In genomic region chr2:127953849-127954248, GRCh38 we compare ENCODE assay signal across 20 cellular contexts.
DNase-seq lines count a peak whose midpoint lies in the region; ATAC-seq, FAIRE-seq and TF ChIP-seq lines count a peak whose summit lies in the region.
"Had no signal": no experiment of that assay in that cellular context is flagged by ENCODE, and none has a peak within 500 bp of the region (broad histone marks: within the 10 kb centered on the region; RNA-seq: fewer than 3 reads in every experiment).

No MANE protein-coding gene starts in this region.

- WGBS in right lobe of liver (ENCODE audit: insufficient coverage, low coverage, low lambda C conversion rate, missing lambda C conversion rate) = 69% methylated on average over 2 of the region's 2 CpGs
- 98% methylated on average over 2 of the region's 2 CpGs for WGBS in HepG2 (ENCODE audit: low lambda C conversion rate)
- WGBS in psoas muscle, 3 donors = 76 to 93% (median 76%) methylated on average over 2 of the region's 2 CpGs

- TF ChIP-seq RAD21 in HepG2 (CRISPR knock-in tag; IDR thresholded peaks at IDR 0.05) = no peak

- no peak overlapping the region for H3K9ac ChIP-seq in HepG2 (ENCODE audit: insufficient read depth, low read depth, low read length)
- H3K9ac ChIP-seq: neural progenitor cell had no signal

- in situ Hi-C loops in HepG2 (cut with HindIII; ENCODE audit: extremely low pct_ligation_motif_present, low pct_unique_long_range_greater_than_20kb) = no loop called here

- TF ChIP-seq POLR2A in right lobe of liver (IDR thresholded peaks at IDR 0.05) (no peak), HepG2 (IDR thresholded peaks at IDR 0.05; ENCODE audit: insufficient read depth in 1 of 2, low read depth in 2 of 2, low read length in 2 of 2) (no peak)

- TF ChIP-seq CTCF in right lobe of liver (IDR thresholded peaks at IDR 0.05) (no peak), HepG2 (CRISPR knock-in tag; IDR thresholded peaks at IDR 0.05) (no peak), psoas muscle (IDR thresholded peaks at IDR 0.05) (no peak)

- CTCF ChIA-PET in HepG2 (lab: Yijun Ruan, JAX; ENCODE audit: low intra/inter-chr PET ratio, low total read pairs) = no interaction called here

- FAIRE-seq in HepG2 (lab: Jason Lieb, UNC) = no peak
- FAIRE-seq: endothelial cell of umbilical vein, frontal cortex had no signal

- no peaks in the 10 kb centered on the region for H4K20me1 ChIP-seq in HepG2 (ENCODE audit: insufficient read depth, low read length)

- POLR2A ChIA-PET in HepG2 (lab: Yijun Ruan, JAX) = no interaction called here

- no peaks in the 10 kb centered on the region for H3K79me2 ChIP-seq in HepG2 (ENCODE audit: insufficient read depth, low read length)

- BruUV-seq in HepG2 (replicated peaks; lab: Mats Ljungman, UMichigan) = no TSS peak

- no peak overlapping the region for H2AFZ ChIP-seq in HepG2 (ENCODE audit: low read length)
- H2AFZ ChIP-seq: neural progenitor cell had no signal

- H3K9me3 ChIP-seq in right lobe of liver (no peaks in the 10 kb centered on the region), HepG2 (ENCODE audit: low read length) (no peaks in the 10 kb centered on the region), psoas muscle (no peaks in the 10 kb centered on the region)

- H3K4me1 ChIP-seq in right lobe of liver = peaks cover 0 to 24% (median 6%) of the 10 kb centered on the region in 4 donors
- peaks cover 6% of the 10 kb centered on the region; the same call in 1 of the 2 replicates for H3K4me1 ChIP-seq in HepG2 (ENCODE audit: insufficient read depth, low read length)
- peaks cover 19% of the 10 kb centered on the region for H3K4me1 ChIP-seq in psoas muscle
- H3K4me1 ChIP-seq: neural progenitor cell had no signal

- ATAC-seq in right lobe of liver = peak; percentile 8 to 47 (median 28)
- no peak for ATAC-seq in HepG2
- no peak for ATAC-seq in psoas muscle
- ATAC-seq in HG02870 (IDR thresholded peaks at IDR 0.05; ENCODE audit: unreplicated experiment) = no peak
- ATAC-seq: activated CD8-positive, alpha-beta memory T cell treated with anti-CD3 and anti-CD28 coated beads, Interleukin-2, amount 10 ng/mL, durations not matched to agents 7 days and 5 days; activated naive CD4-positive, alpha-beta T cell treated with anti-CD3 and anti-CD28 coated beads, Interleukin-2, amount 50 U/mL, for 72 hours; stimulated activated naive CD8-positive, alpha-beta T cell treated with anti-CD3 and anti-CD28 coated beads, Interleukin-15, amount 100 ng/mL, for 72 hours had no signal

- intact Hi-C loops in right lobe of liver (cut with DNase I) (no loop called here), HepG2 (cut with micrococcal nuclease; ENCODE audit: unreplicated experiment) (no loop called here), psoas muscle (cut with DNase I) (no loop called here)

- H3K36me3 ChIP-seq in right lobe of liver = peaks cover 0 to 32% (median 12%) of the 10 kb centered on the region in 4 donors
- peaks cover 34 to 83% of the 10 kb centered on the region in 2 experiments for H3K36me3 ChIP-seq in HepG2 (replicated peaks in 1 of 2; ENCODE audit: control insufficient read depth in 1 of 2, insufficient read depth in 2 of 2, low read length in 2 of 2)
- peaks cover 22 to 62% of the 10 kb centered on the region in 2 donors for H3K36me3 ChIP-seq in psoas muscle (ENCODE audit: insufficient read depth in 1 of 2, low read depth in 1 of 2)

- no peak for TF ChIP-seq EP300 in HepG2 (IDR thresholded peaks at IDR 0.05; ENCODE audit: low read depth in 2 of 2, low read length in 2 of 2)
- no peak for TF ChIP-seq EP300 in HepG2 (CRISPR knock-in tag; IDR thresholded peaks at IDR 0.05; ENCODE audit: borderline replicate concordance)

- no peak for DNase-seq in right lobe of liver
- DNase-seq in HepG2 (ENCODE audit: low spot score) = no peak
- peak; percentile 9 for DNase-seq in fibroblast of peridontal ligament (ENCODE audit: extremely low read depth)
- DNase-seq in psoas muscle = no peak
- DNase-seq in epidermal melanocyte (ENCODE audit: insufficient read length, low spot score) = no peak
- no peak for DNase-seq in iPS-NIHi11 (ENCODE audit: low spot score)
- no peak for DNase-seq in HUDEP-2 (lab: John Stamatoyannopoulos, UW; ENCODE audit: unreplicated experiment in 76 of 76)
- DNase-seq: activated CD4-positive, alpha-beta T cell treated with anti-CD3 and anti-CD28 coated beads, Interleukin-2, amount 10 ng/mL, durations not matched to agents 24 days and 14 days; activated CD8-positive, alpha-beta memory T cell treated with anti-CD3 and anti-CD28 coated beads, Interleukin-2, amount 10 ng/mL, durations not matched to agents 7 days and 5 days; HFFc6; NCI-H2107; NCI-H526 treated with DMSO at 0.1 percent for 48 hours; stimulated activated CD4-positive, alpha-beta T cell treated with anti-CD3 and anti-CD28 coated beads, Interleukin-4, amount 100 ng/mL, for 1 hour; stimulated activated naive CD8-positive, alpha-beta T cell treated with anti-CD3 and anti-CD28 coated beads, Interleukin-15, amount 100 ng/mL, for 72 hours; T-helper 1 cell had no signal

- no peak overlapping the region for H3K4me3 ChIP-seq in right lobe of liver
- H3K4me3 ChIP-seq in HepG2 (replicated peaks in 1 of 3; ENCODE audit: insufficient read depth in 1 of 3, low read depth in 2 of 3, low read length in 3 of 3) = no peak overlapping the region
- no peak overlapping the region for H3K4me3 ChIP-seq in psoas muscle
- H3K4me3 ChIP-seq: neural progenitor cell had no signal

- H3K27ac ChIP-seq in right lobe of liver (peak overlapping the region; percentile 11 to 20 (median 20)), HepG2 (ENCODE audit: extremely low read length, insufficient read depth, low read length) (no peak overlapping the region), psoas muscle (peak overlapping the region; percentile 52)
- H3K27ac ChIP-seq: neural progenitor cell had no signal

- H3K27me3 ChIP-seq in right lobe of liver (no peaks in the 10 kb centered on the region), HepG2 (ENCODE audit: control insufficient read depth in 1 of 2, insufficient read depth in 2 of 2, low read length in 2 of 2) (no peaks in the 10 kb centered on the region), psoas muscle (ENCODE audit: insufficient read depth in 3 of 3, low read length in 2 of 3) (no peaks in the 10 kb centered on the region)
- H3K27me3 ChIP-seq: neural progenitor cell had no signal

- H3K4me2 ChIP-seq in HepG2 (ENCODE audit: low read depth, low read length) = no peak overlapping the region
- H3K4me2 ChIP-seq: neural progenitor cell had no signal

TF ChIP-seq in HepG2, 621 proteins besides CTCF, POLR2A, EP300 and RAD21:
- TF ChIP-seq PCBP1 (IDR thresholded peaks at IDR 0.05; ENCODE audit: borderline replicate concordance, low read depth, low read length) (no peak), ATF4 (CRISPR knock-in tag; IDR thresholded peaks at IDR 0.05) (peak in 1 of 2 experiments; percentile 65; a peak in 2 of 4 replicates)

Comparison
In these comparisons a context has a peak if more than half of its experiments do, and no peak if none do; other contexts are left out.
1. ATAC-seq: peak in right lobe of liver (4 of 4); none in HepG2 (single experiment), psoas muscle (0 of 4) and HG02870 (single experiment).